Comparison of ENCODE assay signal across 19 cellular contexts in genomic region chr12:126338031-126338441, GRCh38.
"Had no signal": no experiment of that assay in that cellular context is flagged by ENCODE, and none has a peak within 500 bp of the region (broad histone marks: within the 10 kb centered on the region; RNA-seq: fewer than 3 reads in every experiment).

No MANE protein-coding gene starts in this region.

- H3K4me1 Mint-ChIP-seq: activated B cell treated with CpG ODN at 0.5 μM for 24 hours; activated CD4-positive, alpha-beta T cell treated with anti-CD3 and anti-CD28 coated beads, Interleukin-2, amount 10 ng/mL, durations not matched to agents 24 days and 14 days; naive thymus-derived CD8-positive, alpha-beta T cell; stimulated activated naive B cell treated with anti-CD40 and anti-IgM and Interleukin-4, amounts not matched to agents 10 μg/mL and 1 μg/mL and 100 μg/mL, for 72 hours had no signal

- H3K4me3 ChIP-seq: body of pancreas, colonic mucosa, left ventricle myocardium inferior, tibial artery had no signal

- DNase-seq: activated B cell treated with CpG ODN at 0.5 μM for 24 hours; activated CD4-positive, alpha-beta T cell treated with anti-CD3 and anti-CD28 coated beads, Interleukin-2, amount 10 ng/mL, durations not matched to agents 24 days and 14 days; activated CD8-positive, alpha-beta memory T cell treated with anti-CD3 and anti-CD28 coated beads, Interleukin-2, amount 50 U/mL, for 48 hours; activated gamma-delta T cell treated with Interleukin-2 at 50 U/mL for 16 hours; amniotic stem cell; body of pancreas; caudate nucleus; colonic mucosa; foreskin keratinocyte; glutamatergic neuron; hypothalamus; left ventricle myocardium inferior; naive thymus-derived CD8-positive, alpha-beta T cell; stimulated activated CD4-positive, alpha-beta T cell treated with anti-CD3 and anti-CD28 coated beads, Interleukin-2, amount 100 ng/mL, for 48 hours; stimulated activated naive B cell treated with anti-CD40 and anti-IgM and Interleukin-4, amounts not matched to agents 10 μg/mL and 1 μg/mL and 100 μg/mL, for 72 hours; tibial artery had no signal

- H3K79me2 ChIP-seq: parathyroid adenoma had no signal

- H3K9me3 Mint-ChIP-seq: activated B cell treated with CpG ODN at 0.5 μM for 24 hours had no signal

- H3K27me3 Mint-ChIP-seq: activated B cell treated with CpG ODN at 0.5 μM for 24 hours; activated CD4-positive, alpha-beta T cell treated with anti-CD3 and anti-CD28 coated beads, Interleukin-2, amount 10 ng/mL, durations not matched to agents 24 days and 14 days; activated naive CD8-positive, alpha-beta T cell; naive thymus-derived CD8-positive, alpha-beta T cell; stimulated activated naive B cell treated with anti-CD40 and anti-IgM and Interleukin-4, amounts not matched to agents 10 μg/mL and 1 μg/mL and 100 μg/mL, for 72 hours had no signal

- H3K27me3 ChIP-seq: body of pancreas, colonic mucosa, foreskin keratinocyte, tibial artery had no signal

- H3K27ac Mint-ChIP-seq: activated B cell treated with CpG ODN at 0.5 μM for 24 hours; activated CD4-positive, alpha-beta T cell treated with anti-CD3 and anti-CD28 coated beads, Interleukin-2, amount 10 ng/mL, durations not matched to agents 24 days and 14 days; activated naive CD8-positive, alpha-beta T cell; naive thymus-derived CD8-positive, alpha-beta T cell; stimulated activated naive B cell treated with anti-CD40 and anti-IgM and Interleukin-4, amounts not matched to agents 10 μg/mL and 1 μg/mL and 100 μg/mL, for 72 hours had no signal

- H3K4me3 Mint-ChIP-seq: activated B cell treated with CpG ODN at 0.5 μM for 24 hours; activated CD4-positive, alpha-beta T cell treated with anti-CD3 and anti-CD28 coated beads, Interleukin-2, amount 10 ng/mL, durations not matched to agents 24 days and 14 days; activated naive CD8-positive, alpha-beta T cell; naive thymus-derived CD8-positive, alpha-beta T cell; stimulated activated naive B cell treated with anti-CD40 and anti-IgM and Interleukin-4, amounts not matched to agents 10 μg/mL and 1 μg/mL and 100 μg/mL, for 72 hours had no signal

- H3K9me3 ChIP-seq: body of pancreas, colonic mucosa, left ventricle myocardium inferior, tibial artery had no signal

- H3K36me3 ChIP-seq: colonic mucosa, left ventricle myocardium inferior, tibial artery had no signal

- H2AFZ ChIP-seq: parathyroid adenoma had no signal

- H3K27ac ChIP-seq: body of pancreas, colonic mucosa, foreskin keratinocyte, left ventricle myocardium inferior, parathyroid adenoma, tibial artery had no signal

- H3K4me1 ChIP-seq: body of pancreas, colonic mucosa, foreskin keratinocyte, left ventricle myocardium inferior, parathyroid adenoma, tibial artery had no signal

- ATAC-seq: body of pancreas; esophagus mucosa; foreskin keratinocyte; naive thymus-derived CD8-positive, alpha-beta T cell; stimulated activated naive B cell treated with anti-CD40 and anti-IgM and Interleukin-4, amounts not matched to agents 10 μg/mL and 1 μg/mL and 100 μg/mL, for 72 hours had no signal

- H3K9ac ChIP-seq: parathyroid adenoma had no signal

- H3K36me3 Mint-ChIP-seq: activated naive CD8-positive, alpha-beta T cell; naive thymus-derived CD8-positive, alpha-beta T cell; stimulated activated naive B cell treated with anti-CD40 and anti-IgM and Interleukin-4, amounts not matched to agents 10 μg/mL and 1 μg/mL and 100 μg/mL, for 72 hours had no signal
